25 cellular contexts compared by ENCODE assay signal in genomic region chr3:133980550-133980949, GRCh38. TPM values are rescaled to one million over a fixed set of nuclear protein-coding genes. Genes with fewer than 3 reads are reported as not detected.
"Had no signal": no experiment of that assay in that cellular context is flagged by ENCODE, and none has a peak within 500 bp of the region (broad histone marks: within the 10 kb centered on the region; RNA-seq: fewer than 3 reads in every experiment).

No MANE protein-coding gene starts in this region.

- H3K4me3 ChIP-seq: neural progenitor cell, ovary, psoas muscle, right lobe of liver, skin epidermis, smooth muscle cell, stomach, thoracic aorta, thyroid gland, tibial nerve, vagina had no signal

- H3K79me2 ChIP-seq: parathyroid adenoma had no signal

- H3K9ac ChIP-seq: neural progenitor cell, parathyroid adenoma had no signal

- H3K27ac ChIP-seq: neural progenitor cell, ovary, parathyroid adenoma, psoas muscle, right lobe of liver, skin epidermis, stomach, thoracic aorta, tibial nerve, vagina had no signal

- H3K9me3 ChIP-seq: ovary, psoas muscle, right lobe of liver, stomach, thoracic aorta, thyroid gland, tibial nerve, vagina had no signal

- H3K27me3 ChIP-seq: neural progenitor cell, ovary, right lobe of liver, stomach, thyroid gland, tibial nerve, vagina had no signal

- H3K4me2 ChIP-seq: neural progenitor cell, smooth muscle cell had no signal

- DNase-seq: naive thymus-derived CD4-positive, alpha-beta T cell; natural killer cell; occipital lobe; ovary; posterior cingulate gyrus; psoas muscle; right cardiac atrium; right lobe of liver; stimulated activated CD4-positive, alpha-beta T cell treated with anti-CD3 and anti-CD28 coated beads, Interleukin-15, amount 100 ng/mL, for 24 hours; stimulated activated CD4-positive, alpha-beta T cell treated with anti-CD3 and anti-CD28 coated beads, Interleukin-2, amount 100 ng/mL, for 24 hours; stimulated activated CD4-positive, alpha-beta T cell treated with anti-CD3 and anti-CD28 coated beads, Interleukin-2, amount 100 ng/mL, for 48 hours; stimulated activated CD4-positive, alpha-beta T cell treated with anti-CD3 and anti-CD28 coated beads, Interleukin-4, amount 100 ng/mL, for 24 hours; stimulated activated naive B cell treated with anti-CD40 and anti-IgM and Interleukin-4, amounts not matched to agents 10 μg/mL and 1 μg/mL and 100 μg/mL, for 72 hours; stimulated activated naive CD4-positive, alpha-beta T cell treated with Interleukin-2 at 50 U/mL for 16 hours; stomach; thyroid gland had no signal

- ATAC-seq: naive thymus-derived CD4-positive, alpha-beta T cell; natural killer cell; psoas muscle; stimulated activated effector memory CD8-positive, alpha-beta T cell treated with anti-CD3 and anti-CD28 coated beads, Interleukin-12 subunit alpha, Interleukin-12 subunit beta, amount 100 ng/mL, for 72 hours; stimulated activated naive B cell treated with anti-CD40 and anti-IgM and Interleukin-4, amounts not matched to agents 10 μg/mL and 1 μg/mL and 100 μg/mL, for 72 hours had no signal

- H3K4me1 ChIP-seq: neural progenitor cell, parathyroid adenoma, psoas muscle, right lobe of liver, stomach, tibial nerve, vagina had no signal

- H3K36me3 ChIP-seq: neural progenitor cell, ovary, right lobe of liver, stomach, thoracic aorta, tibial nerve, vagina had no signal

RNA-seq across cellular contexts. Expression of gene SLCO2A1, which starts 49.2 kb away (rescaled TPM):
- total RNA-seq: naive thymus-derived CD4-positive, alpha-beta T cell; natural killer cell had no signal
- polyA plus RNA-seq: naive thymus-derived CD4-positive, alpha-beta T cell; neural cell had no signal
